In genomic region chr9:136143215-136144001, GRCh38 we compare ENCODE assay signal across 1 cellular context.
TF ChIP-seq lines count a peak whose summit lies in the region.

No MANE protein-coding gene starts in this region.

TF ChIP-seq in H1, 55 proteins besides CTCF, POLR2A, EP300 and RAD21:
- TF ChIP-seq ATF2 (IDR thresholded peaks at IDR 0.05; ENCODE audit: low read length) = no peak
- TF ChIP-seq CHD2 (IDR thresholded peaks at IDR 0.05; ENCODE audit: low read length) = peak; percentile 46; the same call in 1 of the 2 replicates
